ENCODE assay signal across 22 cellular contexts in genomic region chr4:22881416-22881815, GRCh38.
"Had no signal": no experiment of that assay in that cellular context is flagged by ENCODE, and none has a peak within 500 bp of the region (broad histone marks: within the 10 kb centered on the region; RNA-seq: fewer than 3 reads in every experiment).

No MANE protein-coding gene starts in this region.

- ATAC-seq: effector memory CD8-positive, alpha-beta T cell; left cardiac atrium; left ventricle myocardium superior; lower lobe of right lung; mucosa of descending colon; natural killer cell treated with Interleukin-12 subunit alpha and Interleukin-12 subunit beta and Interleukin-15 and Interleukin-18, amount 100 ng/mL, for 72 hours; right lobe of liver; stimulated activated naive B cell treated with anti-CD40 and anti-IgM and Interleukin-4, amounts not matched to agents 10 μg/mL and 1 μg/mL and 100 μg/mL, for 72 hours; upper lobe of right lung had no signal

- DNase-seq: cerebellar nuclear complex; cortex of kidney; effector memory CD8-positive, alpha-beta T cell; hypothalamus; left cardiac atrium; left ventricle myocardium superior; lower lobe of right lung; mucosa of descending colon; naive B cell; nucleus accumbens; right lobe of liver; small intestine; stimulated activated CD4-positive, alpha-beta T cell treated with anti-CD3 and anti-CD28 coated beads, Interleukin-15, amount 100 ng/mL, for 24 hours; stimulated activated CD4-positive, alpha-beta T cell treated with anti-CD3 and anti-CD28 coated beads, Interleukin-2, amount 100 ng/mL, for 48 hours; stimulated activated naive B cell treated with anti-CD40 and anti-IgM and Interleukin-4, amounts not matched to agents 10 μg/mL and 1 μg/mL and 100 μg/mL, for 72 hours; transverse colon; upper lobe of right lung; uterus had no signal

- FAIRE-seq: endometrium, frontal cortex, keratinocyte, small intestine had no signal
